ENCODE assay signal across 8 cellular contexts in the genomic region with DNA sequence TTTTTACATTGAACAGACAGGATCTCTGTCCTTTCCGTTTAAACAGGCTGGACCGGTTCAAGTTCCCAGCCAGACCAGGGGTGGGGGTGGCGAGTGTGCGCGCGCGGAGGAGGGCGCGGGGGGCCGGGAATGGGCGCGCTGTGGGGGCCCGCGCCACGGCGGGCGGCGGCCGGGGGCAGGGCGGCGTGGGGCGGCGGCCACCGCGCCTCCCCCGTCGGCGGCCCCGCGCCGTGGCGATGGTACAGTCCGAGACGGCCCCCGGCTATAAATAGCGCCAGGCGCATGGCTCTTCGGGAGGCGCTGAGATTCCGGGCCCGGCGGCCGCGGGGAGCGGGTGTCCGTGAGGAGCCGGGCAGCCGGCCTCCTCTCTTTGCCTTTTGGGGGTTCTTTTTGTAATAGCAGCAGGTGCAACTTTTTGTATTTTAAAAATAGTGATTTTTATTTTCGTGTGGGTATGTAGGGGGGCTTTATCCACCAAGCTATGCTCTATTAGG. TPM values are rescaled to one million over a fixed set of nuclear protein-coding genes. Genes with fewer than 3 reads are reported as not detected.
DNase-seq lines count a peak whose midpoint lies in the region; ATAC-seq, FAIRE-seq and TF ChIP-seq lines count a peak whose summit lies in the region.

No MANE protein-coding gene starts in this region.

- no peak overlapping the region for H3K27ac Mint-ChIP-seq in WTC11

- H3K4me2 ChIP-seq in A549 (peak overlapping the region; percentile 87), HCT116 (ENCODE audit: low read length) (peak overlapping the region; percentile 46)

- RAD21 ChIA-PET in HCT116 (lab: Charles Lee; ENCODE audit: low non-redundant PET in 1 of 2, low total read pairs in 2 of 2, uncharacterized antibody in 2 of 2, unreplicated experiment in 2 of 2), result no interaction called here

- 0% methylated on average over 12 of the region's 49 CpGs for WGBS in A549 (ENCODE audit: missing lambda C conversion rate)

- no peaks in the 10 kb centered on the region for H3K9me3 ChIP-seq in A549
- no peaks in the 10 kb centered on the region for H3K9me3 ChIP-seq in HCT116 (ENCODE audit: control insufficient read depth in 1 of 2, insufficient read depth in 1 of 2, low read depth in 1 of 2, low read length in 2 of 2)
- no peaks in the 10 kb centered on the region for H3K9me3 ChIP-seq in left ventricle myocardium inferior (replicated peaks)

- TF ChIP-seq RAD21 in A549 (conservative IDR thresholded peaks at IDR 0.05 in 1 of 2, IDR thresholded peaks at IDR 0.05 in 1 of 2), result no peak
- TF ChIP-seq RAD21 in HCT116 (IDR thresholded peaks at IDR 0.05; ENCODE audit: low read depth), result no peak

- H3K27ac ChIP-seq in A549, result no peak overlapping the region
- H3K27ac ChIP-seq in HCT116 (ENCODE audit: low read depth, low read length), result no peak overlapping the region
- no peak overlapping the region for H3K27ac ChIP-seq in left ventricle myocardium inferior (replicated peaks)

- BruUV-seq in HCT116 (replicated peaks; lab: Mats Ljungman, UMichigan), result no TSS peak

- POLR2A ChIA-PET in A549 (lab: Yijun Ruan, JAX), result no interaction called here
- POLR2A ChIA-PET in HCT116 (lab: Charles Lee), result no interaction called here
- POLR2A ChIA-PET in WTC11 (lab: Charles Lee), result interaction anchor here (0.7 to 1.3 kb wide), 2 partner anchors 10 to 1408 kb away, joined by 3 read pairs; no protein-coding TSS in a partner anchor

- no peak for TF ChIP-seq CTCF in A549 (IDR thresholded peaks at IDR 0.05)
- TF ChIP-seq CTCF in HCT116 (IDR thresholded peaks at IDR 0.05 in 2 of 3, conservative IDR thresholded peaks at IDR 0.05 in 1 of 3; ENCODE audit: borderline replicate concordance in 1 of 3, insufficient read depth in 1 of 3, low read depth in 2 of 3, low read length in 2 of 3), result no peak
- TF ChIP-seq CTCF in WTC11 (IDR thresholded peaks at IDR 0.05), result no peak
- no peak for TF ChIP-seq CTCF in left ventricle myocardium inferior (IDR thresholded peaks at IDR 0.05; ENCODE audit: borderline replicate concordance)
- TF ChIP-seq CTCF in retinal pigment epithelial cell (conservative IDR thresholded peaks at IDR 0.05; ENCODE audit: low read depth, low read length), result no peak

- H3K4me3 ChIP-seq in A549 (peak overlapping the region; percentile 41), HCT116 (replicated peaks in 1 of 2; ENCODE audit: low read depth in 1 of 2, low read length in 2 of 2) (no peak overlapping the region), left ventricle myocardium inferior (peak overlapping the region; percentile 71), retinal pigment epithelial cell (ENCODE audit: low read length) (peak overlapping the region; percentile 69)

- no peaks in the 10 kb centered on the region for H3K79me2 ChIP-seq in HCT116 (ENCODE audit: insufficient read depth, low read length)

- no peaks in the 10 kb centered on the region for H4K20me1 ChIP-seq in HCT116 (ENCODE audit: insufficient read depth)

- H3K27me3 ChIP-seq in HCT116 (ENCODE audit: insufficient read depth, low read length) (peaks cover 22% of the 10 kb centered on the region), left ventricle myocardium inferior (ENCODE audit: low read depth) (peaks cover 93% of the 10 kb centered on the region)

- CTCF ChIA-PET in A549 (lab: Yijun Ruan, JAX), result no interaction called here
- CTCF ChIA-PET in HCT116 (lab: Charles Lee), result no interaction called here
- CTCF ChIA-PET in WTC11 (lab: Charles Lee), result interaction anchor here (2.1 to 3.4 kb wide), 2 partner anchors 13 kb away, joined by 9 to 11 read pairs; no protein-coding TSS in a partner anchor

- peaks cover 93% of the 10 kb centered on the region for H3K27me3 Mint-ChIP-seq in WTC11 (ENCODE audit: low read depth)

- DNase-seq in A549 (ENCODE audit: low read depth in 1 of 2, low spot score in 1 of 2), result peak; percentile 12 to 32
- no peak for DNase-seq in HCT116 (ENCODE audit: low read depth, low spot score)
- peak; percentile 67 for DNase-seq in WTC11 (ENCODE audit: low spot score)
- peak; percentile 54 for DNase-seq in left ventricle myocardium inferior
- no peak for DNase-seq in retinal pigment epithelial cell (ENCODE audit: low read depth)
- no peak for DNase-seq in dedifferentiated amniotic fluid mesenchymal stem cell (ENCODE audit: extremely low spot score)

- H2AFZ ChIP-seq in HCT116 (ENCODE audit: low read depth, low read length, poor library complexity, severe bottlenecking), result no peak overlapping the region

- no peak for TF ChIP-seq EP300 in A549 (IDR thresholded peaks at IDR 0.05)

- TF ChIP-seq POLR2A in A549 (IDR thresholded peaks at IDR 0.05; ENCODE audit: low read length) (no peak), HCT116 (IDR thresholded peaks at IDR 0.05; ENCODE audit: borderline replicate concordance, extremely low read depth, insufficient read depth, insufficient read length) (no peak)

- H3K4me1 ChIP-seq in A549 (peaks cover 9% of the 10 kb centered on the region; the same call in 1 of the 3 replicates), HCT116 (ENCODE audit: control insufficient read depth in 1 of 2, insufficient read depth in 2 of 2, low read length in 2 of 2) (no peaks in the 10 kb centered on the region), left ventricle myocardium inferior (peaks cover 29% of the 10 kb centered on the region)

- H3K4me1 Mint-ChIP-seq in WTC11, result peaks cover 25% of the 10 kb centered on the region

- peak in 1 of 2 experiments; percentile 59; a peak in 3 of 6 replicates for ATAC-seq in A549
- ATAC-seq in HCT116, result peak; percentile 79
- peak; percentile 13 for ATAC-seq in WTC11
- no peak for ATAC-seq in HG03108 (IDR thresholded peaks at IDR 0.05; ENCODE audit: unreplicated experiment)
- no peak for ATAC-seq in HG03354 (IDR thresholded peaks at IDR 0.05; ENCODE audit: poor library complexity, severe bottlenecking, unreplicated experiment)

- intact Hi-C loops in HCT116 (cut with micrococcal nuclease) (no loop called here), left ventricle myocardium inferior (cut with micrococcal nuclease) (no loop called here)

- H3K36me3 Mint-ChIP-seq in WTC11, result no peaks in the 10 kb centered on the region

- H3K9me2 ChIP-seq in HCT116 (ENCODE audit: insufficient read depth), result no peaks in the 10 kb centered on the region

- no peak for FAIRE-seq in A549 (lab: Jason Lieb, UNC)

- no peaks in the 10 kb centered on the region for H3K9me3 Mint-ChIP-seq in WTC11

- H3K36me3 ChIP-seq in HCT116 (ENCODE audit: control insufficient read depth in 1 of 2, insufficient read depth in 2 of 2, low read length in 2 of 2), result no peaks in the 10 kb centered on the region
- no peaks in the 10 kb centered on the region for H3K36me3 ChIP-seq in left ventricle myocardium inferior

- H3K9ac ChIP-seq in HCT116 (ENCODE audit: low read length), result no peak overlapping the region

- H3K4me3 Mint-ChIP-seq in WTC11, result peak overlapping the region; percentile 97

TF ChIP-seq in A549, 52 proteins besides CTCF, POLR2A, EP300 and RAD21 (continues in another document):
- TF ChIP-seq, protein P1, sequence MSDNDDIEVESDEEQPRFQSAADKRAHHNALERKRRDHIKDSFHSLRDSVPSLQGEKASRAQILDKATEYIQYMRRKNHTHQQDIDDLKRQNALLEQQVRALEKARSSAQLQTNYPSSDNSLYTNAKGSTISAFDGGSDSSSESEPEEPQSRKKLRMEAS (IDR thresholded peaks at IDR 0.05), result no peak
- TF ChIP-seq EHMT2 (IDR thresholded peaks at IDR 0.05; ENCODE audit: low read depth), result no peak
- TF ChIP-seq TFCP2L1 (CRISPR knock-in tag; IDR thresholded peaks at IDR 0.05), result no peak
- no peak for TF ChIP-seq HEYL (CRISPR knock-in tag; IDR thresholded peaks at IDR 0.05)

TF ChIP-seq in HCT116, 20 proteins besides CTCF, POLR2A, EP300 and RAD21:
- no peak for TF ChIP-seq JUND (IDR thresholded peaks at IDR 0.05)
TF ChIP-seq in HCT116: peak in this region for 0.

TF ChIP-seq in WTC11, 78 proteins besides CTCF, POLR2A, EP300 and RAD21:
- no peak for TF ChIP-seq ZNF263 (CRISPR knock-in tag; IDR thresholded peaks at IDR 0.05; ENCODE audit: low read depth)
- TF ChIP-seq, protein P2, sequence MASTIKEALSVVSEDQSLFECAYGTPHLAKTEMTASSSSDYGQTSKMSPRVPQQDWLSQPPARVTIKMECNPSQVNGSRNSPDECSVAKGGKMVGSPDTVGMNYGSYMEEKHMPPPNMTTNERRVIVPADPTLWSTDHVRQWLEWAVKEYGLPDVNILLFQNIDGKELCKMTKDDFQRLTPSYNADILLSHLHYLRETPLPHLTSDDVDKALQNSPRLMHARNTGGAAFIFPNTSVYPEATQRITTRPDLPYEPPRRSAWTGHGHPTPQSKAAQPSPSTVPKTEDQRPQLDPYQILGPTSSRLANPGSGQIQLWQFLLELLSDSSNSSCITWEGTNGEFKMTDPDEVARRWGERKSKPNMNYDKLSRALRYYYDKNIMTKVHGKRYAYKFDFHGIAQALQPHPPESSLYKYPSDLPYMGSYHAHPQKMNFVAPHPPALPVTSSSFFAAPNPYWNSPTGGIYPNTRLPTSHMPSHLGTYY (CRISPR knock-in tag; IDR thresholded peaks at IDR 0.05), result no peak
- TF ChIP-seq PRRX2 (CRISPR knock-in tag; IDR thresholded peaks at IDR 0.05), result no peak
- TF ChIP-seq, protein P3, sequence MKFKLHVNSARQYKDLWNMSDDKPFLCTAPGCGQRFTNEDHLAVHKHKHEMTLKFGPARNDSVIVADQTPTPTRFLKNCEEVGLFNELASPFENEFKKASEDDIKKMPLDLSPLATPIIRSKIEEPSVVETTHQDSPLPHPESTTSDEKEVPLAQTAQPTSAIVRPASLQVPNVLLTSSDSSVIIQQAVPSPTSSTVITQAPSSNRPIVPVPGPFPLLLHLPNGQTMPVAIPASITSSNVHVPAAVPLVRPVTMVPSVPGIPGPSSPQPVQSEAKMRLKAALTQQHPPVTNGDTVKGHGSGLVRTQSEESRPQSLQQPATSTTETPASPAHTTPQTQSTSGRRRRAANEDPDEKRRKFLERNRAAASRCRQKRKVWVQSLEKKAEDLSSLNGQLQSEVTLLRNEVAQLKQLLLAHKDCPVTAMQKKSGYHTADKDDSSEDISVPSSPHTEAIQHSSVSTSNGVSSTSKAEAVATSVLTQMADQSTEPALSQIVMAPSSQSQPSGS (CRISPR knock-in tag; IDR thresholded peaks at IDR 0.05; ENCODE audit: borderline replicate concordance, low read depth), result no peak
- TF ChIP-seq ETV6 (CRISPR knock-in tag; IDR thresholded peaks at IDR 0.05), result no peak
- no peak for TF ChIP-seq FOXJ3 (CRISPR knock-in tag; IDR thresholded peaks at IDR 0.05; ENCODE audit: borderline replicate concordance)
- no peak for TF ChIP-seq ELF4 (CRISPR knock-in tag; IDR thresholded peaks at IDR 0.05; ENCODE audit: low read depth)

RNA-seq across cellular contexts. Expression of a gene that starts 0.4 kb away (rescaled TPM):
- polyA plus RNA-seq in A549 (2011; rRNA removed) (0.08 TPM in 1 of 2 replicates, not detected in the other), A549 (2017; fragmentation: RNase III; extraction: RNeasy Plus Mini Kit Qiagen cat#74134 plus additional on column Dnase treatment) (not detected in 3 replicates)
- polyA plus RNA-seq in A549 (2012; cell fraction: cytosol; rRNA removed), result 0.03 TPM in 1 of 2 replicates, not detected in the other
- polyA plus RNA-seq in A549 (2012; cell fraction: nucleus; rRNA removed), result 0.02 and 0.11 TPM in 2 replicates
- not detected in 2 replicates for polyA minus RNA-seq in A549 (2011; rRNA and poly(A)+ RNA removed)
- total RNA-seq in HCT116 (2021; ENCODE audit: unreplicated experiment) (not detected), WTC11 (2021) (2.6 to 3.3 TPM (median 2.9 TPM) in 3 replicates), left ventricle myocardium inferior (0.60 TPM)
- 0.05 TPM in 1 of 2 replicates, not detected in the other for polyA plus RNA-seq in HCT116 (2012)

Comparison
In these comparisons a context has a peak if more than half of its experiments do, and no peak if none do; other contexts are left out.
1. ATAC-seq: peak in HCT116 (single experiment) and WTC11 (single experiment); none in HG03108 (single experiment) and HG03354 (single experiment).
2. DNase-seq: peak in A549 (2 of 2), WTC11 (single experiment) and left ventricle myocardium inferior (single experiment); none in HCT116 (single experiment), retinal pigment epithelial cell (single experiment) and dedifferentiated amniotic fluid mesenchymal stem cell (single experiment).
3. H3K4me3 ChIP-seq: peak in A549 (single experiment), left ventricle myocardium inferior (single experiment) and retinal pigment epithelial cell (single experiment); none in HCT116 (0 of 2).